In the genomic region with DNA sequence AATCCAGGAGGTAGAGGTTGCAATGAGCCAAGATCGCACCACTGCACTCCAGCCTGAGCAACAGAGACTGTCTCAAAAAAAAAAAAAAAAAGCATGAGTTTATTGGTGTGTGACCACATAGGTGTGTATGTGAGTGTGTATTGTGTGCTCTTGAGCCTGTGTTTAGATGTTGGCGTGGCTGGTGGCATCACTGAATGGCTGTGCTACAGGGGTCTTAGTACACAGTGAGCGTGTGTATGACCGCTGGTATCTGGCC, we compare ENCODE assay signal across 8 cellular contexts. TPM values are rescaled to one million over a fixed set of nuclear protein-coding genes. Genes with fewer than 3 reads are reported as not detected.
DNase-seq lines count a peak whose midpoint lies in the region; ATAC-seq and TF ChIP-seq lines count a peak whose summit lies in the region.

No MANE protein-coding gene starts in this region.

- H4K20me1 ChIP-seq in mammary epithelial cell (ENCODE audit: insufficient read depth, low read length) = no peaks in the 10 kb centered on the region

- H2AFZ ChIP-seq in mammary epithelial cell (ENCODE audit: low read depth, low read length) = no peak overlapping the region

- H3K79me2 ChIP-seq in mammary epithelial cell (ENCODE audit: insufficient read depth, low read length) = peaks cover 73% of the 10 kb centered on the region

- H3K4me2 ChIP-seq in mammary epithelial cell (ENCODE audit: insufficient read depth, low read depth, low read length) = peak overlapping the region; percentile 78

- no peaks in the 10 kb centered on the region for H3K9me3 ChIP-seq in A673 (ENCODE audit: low read depth, low read length, poor library complexity, severe bottlenecking)
- no peaks in the 10 kb centered on the region for H3K9me3 ChIP-seq in mammary epithelial cell (replicated peaks; ENCODE audit: insufficient read depth, low read length)
- no peaks in the 10 kb centered on the region for H3K9me3 ChIP-seq in mucosa of stomach (ENCODE audit: control insufficient read depth, low read length)

- BruUV-seq in A673 (replicated peaks; lab: Mats Ljungman, UMichigan) (no TSS peak), mammary epithelial cell (replicated peaks; lab: Mats Ljungman, UMichigan) (no TSS peak)

- intact Hi-C loops in A673 (cut with micrococcal nuclease; ENCODE audit: unreplicated experiment) = loop anchor here (5.0 to 10.0 kb wide), 3 partner anchors 66 to 346 kb away; a partner anchor contains a TSS
- intact Hi-C loops in mammary epithelial cell (cut with micrococcal nuclease) = loop anchor here (5.0 to 10.0 kb wide), 4 partner anchors 34 to 469 kb away; a partner anchor contains a TSS

- POLR2A ChIA-PET in A673 (lab: Charles Lee; ENCODE audit: low non-redundant PET) = interaction anchor here (0.7 kb wide), 1 partner anchor 30 kb away, joined by 10 read pairs; no protein-coding TSS in a partner anchor

- H3K4me3 ChIP-seq in A673 (ENCODE audit: low read depth, low read length, poor library complexity, severe bottlenecking) (peak overlapping the region; percentile 99), HL-60 (replicated peaks; ENCODE audit: insufficient read depth, low read length) (peak overlapping the region; percentile 88), mammary epithelial cell (replicated peaks in 1 of 3; ENCODE audit: insufficient read depth in 1 of 3, low read depth in 2 of 3, low read length in 3 of 3) (peak overlapping the region; percentile 85 to 89 (median 87)), mucosa of stomach (ENCODE audit: low read length) (peak overlapping the region; percentile 57)

- ATAC-seq in GM18505 (IDR thresholded peaks at IDR 0.05; ENCODE audit: unreplicated experiment) (no peak), GM19463 (IDR thresholded peaks at IDR 0.05; ENCODE audit: unreplicated experiment) (no peak), GM18511 (IDR thresholded peaks at IDR 0.05; ENCODE audit: unreplicated experiment) (no peak)

- H3K27ac ChIP-seq in A673 (ENCODE audit: low read depth, low read length, poor library complexity, severe bottlenecking) (peak overlapping the region; percentile 92), HL-60 (replicated peaks) (peak overlapping the region; percentile 96), mammary epithelial cell (ENCODE audit: insufficient read depth, low read depth, low read length) (peak overlapping the region; percentile 81)

- peak overlapping the region; percentile 90 for H3K9ac ChIP-seq in mammary epithelial cell (ENCODE audit: insufficient read depth, low read length)
- peak overlapping the region; percentile 86 for H3K9ac ChIP-seq in mucosa of stomach (ENCODE audit: low read length)

- H3K4me1 ChIP-seq in A673 (ENCODE audit: insufficient read depth, low read length, poor library complexity, severe bottlenecking) (peaks cover 24% of the 10 kb centered on the region), mammary epithelial cell (ENCODE audit: insufficient read depth, low read length) (peaks cover 33% of the 10 kb centered on the region), mucosa of stomach (ENCODE audit: control insufficient read depth, insufficient read depth, low read length) (peaks cover 48% of the 10 kb centered on the region)

- in situ Hi-C loops in mammary epithelial cell (cut with MboI; ENCODE audit: low sequenced_read_pairs in 2 of 2) = loop anchor here in 1 of 2 donors (5.0 kb wide), 1 partner anchor 56 kb away; no protein-coding TSS in a partner anchor

- H3K36me3 ChIP-seq in A673 (ENCODE audit: insufficient read depth, low read length, poor library complexity, severe bottlenecking) (peaks cover 43% of the 10 kb centered on the region), mammary epithelial cell (ENCODE audit: insufficient read depth, low read length) (peaks cover 23% of the 10 kb centered on the region), mucosa of stomach (ENCODE audit: control insufficient read depth, insufficient read depth, low read length) (peaks cover 7% of the 10 kb centered on the region)

- H3K27me3 ChIP-seq in A673 (replicated peaks; ENCODE audit: insufficient read depth, low read depth, low read length, poor library complexity) = no peaks in the 10 kb centered on the region
- no peaks in the 10 kb centered on the region for H3K27me3 ChIP-seq in HL-60 (ENCODE audit: insufficient read depth, poor library complexity, severe bottlenecking)
- H3K27me3 ChIP-seq in mammary epithelial cell (ENCODE audit: insufficient read depth, low read length) = no peaks in the 10 kb centered on the region
- no peaks in the 10 kb centered on the region for H3K27me3 ChIP-seq in mucosa of stomach (ENCODE audit: control insufficient read depth, insufficient read depth, low read length)

- 81% methylated on average over 4 of the region's 4 CpGs for WGBS in mammary epithelial cell (ENCODE audit: low coverage, missing lambda C conversion rate)

- no peak for DNase-seq in A673 (ENCODE audit: low spot score)
- DNase-seq in HL-60 (ENCODE audit: low read depth in 1 of 2, low spot score in 1 of 2) = no peak
- DNase-seq in mammary epithelial cell = no peak
- DNase-seq in activated CD4-positive, CD25-positive, alpha-beta regulatory T cell (lab: John Stamatoyannopoulos, UW) = no peak

- no peak for TF ChIP-seq CTCF in A673 (conservative IDR thresholded peaks at IDR 0.05; ENCODE audit: low read depth, low read length)
- no peak for TF ChIP-seq CTCF in HL-60 (IDR thresholded peaks at IDR 0.05; ENCODE audit: insufficient read depth, low read length)
- TF ChIP-seq CTCF in mammary epithelial cell (conservative IDR thresholded peaks at IDR 0.05 in 1 of 2, IDR thresholded peaks at IDR 0.05 in 1 of 2; ENCODE audit: extremely low read depth in 1 of 2, insufficient read depth in 1 of 2, low read depth in 1 of 2, low read length in 2 of 2) = no peak

- no peak for TF ChIP-seq POLR2A in GM18505 (IDR thresholded peaks at IDR 0.05; ENCODE audit: borderline replicate concordance, extremely low read depth, insufficient read depth, insufficient read length)

- dilution Hi-C loops in mammary epithelial cell (cut with HindIII; ENCODE audit: low sequenced_read_pairs) = loop anchor here (10.0 kb wide), 1 partner anchor 209 kb away; no protein-coding TSS in a partner anchor

- CTCF ChIA-PET in A673 (lab: Charles Lee) (interaction anchor here (0.5 kb wide), 1 partner anchor 37 kb away, joined by 8 read pairs; no protein-coding TSS in a partner anchor), mammary epithelial cell (lab: Charles Lee; ENCODE audit: low non-redundant PET) (interaction anchor here (0.9 kb wide), 1 partner anchor 54 kb away, joined by 5 read pairs; no protein-coding TSS in a partner anchor)

RNA-seq across cellular contexts. Expression of a gene that starts 2.5 kb away (rescaled TPM):
- total RNA-seq in A673 (2021) (283 and 295 TPM in 2 replicates), mammary epithelial cell (100 to 1,000 TPM; 328 to 370 TPM)
- 274 TPM for polyA plus RNA-seq in mammary epithelial cell
- 353 TPM for polyA minus RNA-seq in mammary epithelial cell

RNA-seq across cellular contexts. Expression of a gene that starts 39.7 kb away (rescaled TPM):
- 134 and 157 TPM in 2 replicates for total RNA-seq in A673 (2021)
- total RNA-seq in mammary epithelial cell = 10 to 100 TPM; 59.2 to 92.4 TPM
- polyA plus RNA-seq in mammary epithelial cell = 56.3 TPM
- 72.5 TPM for polyA minus RNA-seq in mammary epithelial cell

RNA-seq across cellular contexts. Expression of a gene that starts 40.1 kb away (rescaled TPM):
- 23.6 and 26.1 TPM in 2 replicates for total RNA-seq in A673 (2021)
- 10 to 100 TPM; 15.7 to 23.4 TPM for total RNA-seq in mammary epithelial cell
- polyA plus RNA-seq in mammary epithelial cell = 11.7 TPM
- polyA minus RNA-seq in mammary epithelial cell = 18.6 TPM
